In genomic region chr10:17645591-17646345, GRCh38 we compare ENCODE assay signal across 8 cellular contexts. TPM values are rescaled to one million over a fixed set of nuclear protein-coding genes. Genes with fewer than 3 reads are reported as not detected.
DNase-seq lines count a peak whose midpoint lies in the region; ATAC-seq and TF ChIP-seq lines count a peak whose summit lies in the region.

No MANE protein-coding gene starts in this region.

- H3K4me2 ChIP-seq in neural progenitor cell, result peak overlapping the region; percentile 91

- H3K36me3 ChIP-seq in Caco-2 (ENCODE audit: control insufficient read depth, insufficient read depth, low read length), result 0 out of 2 replicates have a peak, but pooled peaks cover 2% of the 10 kb centered on the region
- peaks cover 18% of the 10 kb centered on the region for H3K36me3 ChIP-seq in MG63
- H3K36me3 ChIP-seq in ectodermal cell (ENCODE audit: control insufficient read depth, insufficient read depth, low read length), result no peaks in the 10 kb centered on the region
- no peaks in the 10 kb centered on the region for H3K36me3 ChIP-seq in neural progenitor cell

- intact Hi-C loops in Caco-2 (cut with micrococcal nuclease; ENCODE audit: unreplicated experiment), result no loop called here

- H3K4me3 ChIP-seq in Caco-2 (ENCODE audit: low read depth, low read length) (peak overlapping the region; percentile 58), MG63 (peak overlapping the region; percentile 83), ectodermal cell (ENCODE audit: insufficient read depth, low read depth, low read length) (peak overlapping the region; percentile 59), neural progenitor cell (peak overlapping the region; percentile 72)

- H3K36me3 Mint-ChIP-seq in Caco-2 (ENCODE audit: insufficient read depth, unreplicated experiment) (peaks cover 25% of the 10 kb centered on the region), neural progenitor cell (peaks cover 20% of the 10 kb centered on the region)

- BruUV-seq in Caco-2 (replicated peaks; lab: Mats Ljungman, UMichigan), result no TSS peak

- CTCF ChIA-PET in Caco-2 (lab: Charles Lee), result interaction anchor here (3.2 kb wide), 1 partner anchor 29 kb away, joined by 32 read pairs; the partner anchor contains the start of gene HACD1

- DNase-seq in Caco-2 (no peak), MG63 (no peak), neural progenitor cell (ENCODE audit: low spot score) (no peak), NCI-H345 (lab: John Stamatoyannopoulos, UW) (no peak), Kasumi-1 (lab: John Stamatoyannopoulos, UW) (no peak), omental fat pad (ENCODE audit: low spot score) (no peak)

- H3K4me1 Mint-ChIP-seq in Caco-2 (ENCODE audit: low read depth, unreplicated experiment), result peaks cover 22% of the 10 kb centered on the region
- peaks cover 21% of the 10 kb centered on the region for H3K4me1 Mint-ChIP-seq in neural progenitor cell

- peak overlapping the region; percentile 100 for H3K27ac Mint-ChIP-seq in Caco-2 (ENCODE audit: unreplicated experiment)
- no peak overlapping the region for H3K27ac Mint-ChIP-seq in neural progenitor cell

- H3K27me3 Mint-ChIP-seq in Caco-2 (ENCODE audit: insufficient read depth, unreplicated experiment) (no peaks in the 10 kb centered on the region), neural progenitor cell (ENCODE audit: insufficient read depth, low read depth) (peaks cover 5% of the 10 kb centered on the region)

- peaks cover 93% of the 10 kb centered on the region for H3K79me2 ChIP-seq in neural progenitor cell (ENCODE audit: low read depth)

- no peaks in the 10 kb centered on the region for H3K9me3 Mint-ChIP-seq in Caco-2 (ENCODE audit: unreplicated experiment)
- no peaks in the 10 kb centered on the region for H3K9me3 Mint-ChIP-seq in neural progenitor cell

- no peak for TF ChIP-seq CTCF in Caco-2 (IDR thresholded peaks at IDR 0.05; ENCODE audit: insufficient read depth in 1 of 2, low read depth in 1 of 2, low read length in 1 of 2, severe bottlenecking in 1 of 2, unreplicated experiment in 1 of 2)
- no peak for TF ChIP-seq CTCF in neural progenitor cell (IDR thresholded peaks at IDR 0.05)
- no peak for TF ChIP-seq CTCF in omental fat pad (IDR thresholded peaks at IDR 0.05)

- peaks cover 14% of the 10 kb centered on the region for H4K20me1 ChIP-seq in neural progenitor cell (ENCODE audit: low read depth)

- H3K27me3 ChIP-seq in Caco-2 (replicated peaks; ENCODE audit: control insufficient read depth, insufficient read depth, low read length) (no peaks in the 10 kb centered on the region), MG63 (no peaks in the 10 kb centered on the region), ectodermal cell (ENCODE audit: control insufficient read depth, insufficient read depth, low read length, poor library complexity, severe bottlenecking) (no peaks in the 10 kb centered on the region), neural progenitor cell (no peaks in the 10 kb centered on the region)

- H3F3A ChIP-seq in neural progenitor cell (ENCODE audit: low read depth), result peaks cover 10% of the 10 kb centered on the region

- H2AFZ ChIP-seq in neural progenitor cell (replicated peaks), result no peak overlapping the region

- H3K4me3 Mint-ChIP-seq in Caco-2 (ENCODE audit: unreplicated experiment), result peak overlapping the region; percentile 94
- peak overlapping the region; percentile 99 for H3K4me3 Mint-ChIP-seq in neural progenitor cell

- H3K4me1 ChIP-seq in Caco-2 (peaks cover 20% of the 10 kb centered on the region), ectodermal cell (ENCODE audit: control insufficient read depth, insufficient read depth, low read length) (peaks cover 4% of the 10 kb centered on the region), neural progenitor cell (peaks cover 21% of the 10 kb centered on the region)

- ATAC-seq in omental fat pad (ENCODE audit: low FRiP score) (no peak), HG02981 (IDR thresholded peaks at IDR 0.05; ENCODE audit: unreplicated experiment) (no peak)

- H3K9me3 ChIP-seq in Caco-2 (no peaks in the 10 kb centered on the region), MG63 (no peaks in the 10 kb centered on the region), ectodermal cell (ENCODE audit: control insufficient read depth, low read length) (no peaks in the 10 kb centered on the region), neural progenitor cell (ENCODE audit: low read depth) (no peaks in the 10 kb centered on the region)

- H3K27ac ChIP-seq in ectodermal cell (ENCODE audit: insufficient read depth, low read depth, low read length, poor library complexity, severe bottlenecking) (no peak overlapping the region), neural progenitor cell (no peak overlapping the region)

- peak overlapping the region; percentile 98 for H3K9ac ChIP-seq in neural progenitor cell

- POLR2A ChIA-PET in Caco-2 (lab: Charles Lee), result interaction anchor here (2.9 kb wide), 1 partner anchor 29 kb away, joined by 80 read pairs; the partner anchor contains the start of gene HACD1

- 92 to 95% methylated on average over 5 to 6 of the region's 6 CpGs for WGBS in ectodermal cell, 2 experiments

RNA-seq across cellular contexts. Expression of gene STAM, which starts 1.8 kb away (rescaled TPM):
- 51.9 and 59.1 TPM in 2 replicates for total RNA-seq in Caco-2 (2022)
- total RNA-seq in MG63 (2014; rRNA removed; shearing (Covaris generic); ENCODE audit: low replicate concordance), result 9.3 and 13.6 TPM in 2 replicates
- polyA plus RNA-seq in ectodermal cell (2013, experiment 1 of 4), result 34.6 TPM
- polyA plus RNA-seq in ectodermal cell (2013, experiment 2 of 4), result 36.8 TPM
- polyA plus RNA-seq in ectodermal cell (2013, experiment 3 of 4), result 28.8 TPM
- 31.2 TPM for polyA plus RNA-seq in ectodermal cell (2013, experiment 4 of 4)
- 37.2 and 43.2 TPM in 2 replicates for total RNA-seq in neural progenitor cell (ENCODE audit: low replicate concordance)
- total RNA-seq in omental fat pad, result 10 to 100 TPM; 19.1 to 28.1 (median 22.1) TPM

RNA-seq across cellular contexts. Expression of gene HACD1, which starts 28.6 kb away (rescaled TPM):
- 37.2 and 47.8 TPM in 2 replicates for total RNA-seq in Caco-2 (2022)
- total RNA-seq in MG63 (2014; rRNA removed; shearing (Covaris generic); ENCODE audit: low replicate concordance), result 37.3 and 71.8 TPM in 2 replicates
- polyA plus RNA-seq in ectodermal cell (2013, experiment 1 of 4), result 7.7 TPM
- 10.4 TPM for polyA plus RNA-seq in ectodermal cell (2013, experiment 2 of 4)
- 10.1 TPM for polyA plus RNA-seq in ectodermal cell (2013, experiment 3 of 4)
- polyA plus RNA-seq in ectodermal cell (2013, experiment 4 of 4), result 10.8 TPM
- 1.9 and 3.1 TPM in 2 replicates for total RNA-seq in neural progenitor cell (ENCODE audit: low replicate concordance)
- total RNA-seq in omental fat pad, result 10 to 100 TPM; 17.4 to 29.9 (median 19.1) TPM
